ENCODE assay signal across 10 cellular contexts in genomic region chr1:63189677-63190076, GRCh38.
DNase-seq lines count a peak whose midpoint lies in the region; ATAC-seq and TF ChIP-seq lines count a peak whose summit lies in the region.
"Had no signal": no experiment of that assay in that cellular context is flagged by ENCODE, and none has a peak within 500 bp of the region (broad histone marks: within the 10 kb centered on the region; RNA-seq: fewer than 3 reads in every experiment).

No MANE protein-coding gene starts in this region.

- no peaks in the 10 kb centered on the region for H3K9me3 ChIP-seq in AG04450 (ENCODE audit: control insufficient read depth, insufficient read depth, low read length)
- H3K9me3 ChIP-seq in endodermal cell (ENCODE audit: control insufficient read depth, low read length): no peaks in the 10 kb centered on the region
- H3K9me3 ChIP-seq: BLaER1 treated with 17β-estradiol and CSF1 and Interleukin-3, amounts not matched to agents 10 nM and 100 nM had no signal

- no peak for DNase-seq in AG04450 (ENCODE audit: low read depth, low spot score)
- no peak for DNase-seq in GM13976 (ENCODE audit: low spot score)
- DNase-seq in NCI-H2107 treated with DMSO at 0.1 percent for 48 hours (lab: John Stamatoyannopoulos, UW; ENCODE audit: unreplicated experiment): peak; percentile 86
- DNase-seq in endodermal cell: peak; percentile 89
- DNase-seq in T-helper 2 cell: no peak
- DNase-seq in stimulated activated CD4-positive, alpha-beta T cell treated with anti-CD3 and anti-CD28 coated beads, Interleukin-1b, Interleukin-23, amount 100 ng/mL, for 48 hours: no peak
- no peak for DNase-seq in NOMO-1 treated with DMSO at 0.1 percent for 48 hours (lab: John Stamatoyannopoulos, UW; ENCODE audit: unreplicated experiment)

- H3K36me3 Mint-ChIP-seq in endodermal cell (ENCODE audit: low read depth): no peaks in the 10 kb centered on the region

- in situ Hi-C loops in GM13976 (cut with MboI; ENCODE audit: low sequenced_read_pairs, unreplicated experiment): no loop called here

- no peak overlapping the region for H3K4me3 Mint-ChIP-seq in endodermal cell
- H3K4me3 Mint-ChIP-seq: dendritic cell treated with granulocyte-macrophage colony-stimulating factor and Interleukin-4, amounts not matched to agents 40 ng/mL and 50 ng/mL, for 4 days had no signal

- peaks cover 33% of the 10 kb centered on the region for H3K4me1 Mint-ChIP-seq in endodermal cell

- 0 to 4% methylated on average over 1 of the region's 1 CpG for WGBS in endodermal cell (ENCODE audit: insufficient coverage in 1 of 2, insufficient read length in 1 of 2), 2 experiments

- H3K27ac ChIP-seq in AG04450 (ENCODE audit: low read depth, low read length) (no peak overlapping the region), endodermal cell (ENCODE audit: low read depth, low read length) (no peak overlapping the region)
- H3K27ac ChIP-seq: BLaER1 treated with 17β-estradiol and CSF1 and Interleukin-3, amounts not matched to agents 10 nM and 100 nM had no signal

- H3K9ac ChIP-seq in endodermal cell (ENCODE audit: extremely low read depth, low read length, poor library complexity, severe bottlenecking): no peak overlapping the region
- H3K9ac ChIP-seq: BLaER1 treated with 17β-estradiol and CSF1 and Interleukin-3, amounts not matched to agents 10 nM and 100 nM had no signal

- H3K36me3 ChIP-seq in endodermal cell (ENCODE audit: control insufficient read depth, insufficient read depth, low read length): no peaks in the 10 kb centered on the region
- H3K36me3 ChIP-seq: BLaER1 treated with 17β-estradiol and CSF1 and Interleukin-3, amounts not matched to agents 10 nM and 100 nM had no signal

- H3K27me3 ChIP-seq in AG04450 (ENCODE audit: control insufficient read depth, insufficient read depth, low read length) (no peaks in the 10 kb centered on the region), endodermal cell (ENCODE audit: control insufficient read depth, insufficient read depth, low read length, poor library complexity, severe bottlenecking) (no peaks in the 10 kb centered on the region)
- H3K27me3 ChIP-seq: BLaER1 treated with 17β-estradiol and CSF1 and Interleukin-3, amounts not matched to agents 10 nM and 100 nM had no signal

- CTCF ChIA-PET in AG04450 (lab: Charles Lee): interaction anchor here (0.5 to 1.2 kb wide), 3 partner anchors 11 to 348 kb away, joined by 3 to 7 read pairs (median 5); no protein-coding TSS in a partner anchor

- peak overlapping the region; percentile 3 for H3K27ac Mint-ChIP-seq in endodermal cell
- H3K27ac Mint-ChIP-seq: dendritic cell treated with granulocyte-macrophage colony-stimulating factor and Interleukin-4, amounts not matched to agents 40 ng/mL and 50 ng/mL, for 4 days had no signal

- no peak overlapping the region for H3K4me3 ChIP-seq in AG04450 (ENCODE audit: low read depth, low read length)
- H3K4me3 ChIP-seq in endodermal cell (ENCODE audit: low read length): peak overlapping the region; percentile 53
- H3K4me3 ChIP-seq: BLaER1 treated with 17β-estradiol and CSF1 and Interleukin-3, amounts not matched to agents 10 nM and 100 nM had no signal

- POLR2A ChIA-PET in AG04450 (lab: Yijun Ruan, JAX): no interaction called here

- H3K4me1 ChIP-seq in endodermal cell (ENCODE audit: control insufficient read depth, insufficient read depth, low read length): peaks cover 13% of the 10 kb centered on the region
- H3K4me1 ChIP-seq: BLaER1 treated with 17β-estradiol and CSF1 and Interleukin-3, amounts not matched to agents 10 nM and 100 nM had no signal

- no peak for ATAC-seq in GM21528 (IDR thresholded peaks at IDR 0.05; ENCODE audit: low FRiP score, unreplicated experiment)

- TF ChIP-seq CTCF in AG04450 (IDR thresholded peaks at IDR 0.05; ENCODE audit: low read depth, low read length) (peak; percentile 23; the same call in 1 of the 2 replicates), GM13976 (IDR thresholded peaks at IDR 0.05; ENCODE audit: borderline replicate concordance, control extremely low read depth, extremely low read depth, insufficient read depth, missing control alignments) (peak; percentile 5), endodermal cell (conservative IDR thresholded peaks at IDR 0.05) (peak; percentile 84)

- H3K27me3 Mint-ChIP-seq in endodermal cell (ENCODE audit: insufficient read depth): peaks cover 6% of the 10 kb centered on the region
- H3K27me3 Mint-ChIP-seq: dendritic cell treated with granulocyte-macrophage colony-stimulating factor and Interleukin-4, amounts not matched to agents 40 ng/mL and 50 ng/mL, for 4 days had no signal

- no peaks in the 10 kb centered on the region for H3K9me3 Mint-ChIP-seq in endodermal cell
- H3K9me3 Mint-ChIP-seq: dendritic cell treated with granulocyte-macrophage colony-stimulating factor and Interleukin-4, amounts not matched to agents 40 ng/mL and 50 ng/mL, for 4 days had no signal

Comparison
In these comparisons a context has a peak if more than half of its experiments do, and no peak if none do; other contexts are left out.
1. DNase-seq: peak in NCI-H2107 treated with DMSO at 0.1 percent for 48 hours (single experiment) and endodermal cell (single experiment); none in AG04450 (single experiment), GM13976 (single experiment), T-helper 2 cell (0 of 5), stimulated activated CD4-positive, alpha-beta T cell treated with anti-CD3 and anti-CD28 coated beads, Interleukin-1b, Interleukin-23, amount 100 ng/mL, for 48 hours (single experiment) and NOMO-1 treated with DMSO at 0.1 percent for 48 hours (single experiment).
2. CTCF ChIP-seq: peak in every context shown above with its lines; median percentile 84 in endodermal cell; 23 in AG04450; 5 in GM13976.